ENCODE assay signal across 20 cellular contexts in the genomic region with DNA sequence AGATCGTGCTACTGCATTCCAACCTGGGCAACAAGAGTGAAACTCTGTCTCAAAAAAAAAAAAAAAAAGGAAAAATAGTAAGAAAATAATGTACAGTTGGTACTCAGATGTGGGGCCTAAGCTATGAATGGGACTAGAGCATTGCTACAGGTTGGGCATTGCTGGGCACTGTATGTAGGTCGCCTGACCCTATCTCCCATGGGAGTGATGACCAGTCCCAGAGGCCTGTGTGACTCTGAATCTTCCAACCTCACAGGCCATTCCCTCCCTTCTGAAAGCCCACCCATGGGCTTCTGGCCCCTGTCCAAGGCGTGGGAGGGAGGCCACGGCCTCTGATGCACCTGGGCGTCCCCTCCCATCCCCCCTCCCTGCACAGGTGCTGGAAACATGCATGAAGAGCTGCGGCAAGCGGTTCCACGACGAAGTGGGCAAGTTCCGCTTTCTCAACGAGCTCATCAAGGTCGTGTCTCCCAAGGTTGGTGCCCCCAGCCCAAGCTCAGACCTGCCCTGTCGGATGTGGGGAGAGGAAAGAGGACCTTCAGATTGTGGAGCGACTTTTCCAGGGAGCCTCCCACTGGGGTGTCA. TPM values are rescaled to one million over a fixed set of nuclear protein-coding genes. Genes with fewer than 3 reads are reported as not detected.
DNase-seq lines count a peak whose midpoint lies in the region; ATAC-seq and TF ChIP-seq lines count a peak whose summit lies in the region.
"Had no signal": no experiment of that assay in that cellular context is flagged by ENCODE, and none has a peak within 500 bp of the region (broad histone marks: within the 10 kb centered on the region; RNA-seq: fewer than 3 reads in every experiment).

No MANE protein-coding gene starts in this region.

- no peak overlapping the region for H3K9ac ChIP-seq in MM.1S (ENCODE audit: low read length)

- CTCF ChIA-PET in Panc1 (lab: Charles Lee) = interaction anchor here (0.5 kb wide), 1 partner anchor 113 kb away, joined by 3 read pairs; no protein-coding TSS in a partner anchor
- CTCF ChIA-PET in activated CD4-positive, alpha-beta T cell treated with anti-CD3 and anti-CD28 coated beads for 36 hours (lab: Charles Lee) = interaction anchor here (1.0 to 1.2 kb wide), 3 partner anchors 11 to 43 kb away, joined by 3 to 5 read pairs (median 5); no protein-coding TSS in a partner anchor

- no peaks in the 10 kb centered on the region for H3K4me1 ChIP-seq in Panc1 (ENCODE audit: control insufficient read depth, insufficient read depth, low read length)
- no peaks in the 10 kb centered on the region for H3K4me1 ChIP-seq in MM.1S (ENCODE audit: low read length)
- H3K4me1 ChIP-seq: BE2C, SJSA1 had no signal

- peaks cover 28% of the 10 kb centered on the region for H3K4me1 Mint-ChIP-seq in memory B cell
- H3K4me1 Mint-ChIP-seq in activated CD4-positive, alpha-beta T cell treated with anti-CD3 and anti-CD28 coated beads for 36 hours = no peaks in the 10 kb centered on the region
- H3K4me1 Mint-ChIP-seq: H9 had no signal

- H3K36me3 Mint-ChIP-seq in memory B cell = peaks cover 12% of the 10 kb centered on the region
- H3K36me3 Mint-ChIP-seq in activated CD4-positive, alpha-beta T cell treated with anti-CD3 and anti-CD28 coated beads for 36 hours (ENCODE audit: low read depth) = peaks cover 26% of the 10 kb centered on the region

- no peak overlapping the region for H3K4me2 ChIP-seq in MM.1S (ENCODE audit: low read depth, low read length)
- H3K4me2 ChIP-seq: PC-9 had no signal

- H3K79me2 ChIP-seq in MM.1S (ENCODE audit: low read length) = 0 out of 2 replicates have a peak, but pooled peaks cover under 1% of the 10 kb centered on the region

- H3K9me3 Mint-ChIP-seq in memory B cell = no peaks in the 10 kb centered on the region
- H3K9me3 Mint-ChIP-seq in activated CD4-positive, alpha-beta T cell treated with anti-CD3 and anti-CD28 coated beads for 36 hours (ENCODE audit: low read depth) = no peaks in the 10 kb centered on the region
- H3K9me3 Mint-ChIP-seq: CD4-positive, alpha-beta T cell; H9 had no signal

- ATAC-seq in Panc1 = no peak
- peak; percentile 86 for ATAC-seq in memory B cell (ENCODE audit: low read depth)
- ATAC-seq in HG03175 (IDR thresholded peaks at IDR 0.05; ENCODE audit: unreplicated experiment) = no peak
- no peak for ATAC-seq in activated CD4-positive, alpha-beta T cell treated with anti-CD3 and anti-CD28 coated beads for 36 hours
- ATAC-seq in left colon = no peak

- no peaks in the 10 kb centered on the region for H3K27me3 ChIP-seq in H7 (ENCODE audit: control insufficient read depth, insufficient read depth, low read length)
- no peaks in the 10 kb centered on the region for H3K27me3 ChIP-seq in Panc1 (ENCODE audit: control insufficient read depth, insufficient read depth, low read length)
- no peaks in the 10 kb centered on the region for H3K27me3 ChIP-seq in MM.1S (replicated peaks; ENCODE audit: insufficient read depth, low read length)
- H3K27me3 ChIP-seq: BE2C, MG63, SJSA1 had no signal

- H3K4me3 ChIP-seq in H7 (ENCODE audit: insufficient read depth, low read depth, low read length) (no peak overlapping the region), Panc1 (ENCODE audit: low read depth in 2 of 2, low read length in 2 of 2) (no peak overlapping the region), MM.1S (ENCODE audit: low read length) (no peak overlapping the region)
- H3K4me3 ChIP-seq: MG63, PC-9, SJSA1 had no signal

- H3K36me3 ChIP-seq in H7 (replicated peaks; ENCODE audit: control insufficient read depth, insufficient read depth, low read length) (peaks cover 24% of the 10 kb centered on the region), Panc1 (ENCODE audit: control insufficient read depth, insufficient read depth, low read length) (no peaks in the 10 kb centered on the region), MM.1S (replicated peaks; ENCODE audit: insufficient read depth, low read length) (no peaks in the 10 kb centered on the region)

- intact Hi-C loops in Panc1 (cut with micrococcal nuclease; ENCODE audit: unreplicated experiment) (no loop called here), left colon (cut with DNase I, micrococcal nuclease) (no loop called here)
- intact Hi-C loops in activated CD4-positive, alpha-beta T cell treated with anti-CD3 and anti-CD28 coated beads for 36 hours (cut with DNase I, micrococcal nuclease) = no loop called here

- H3K27ac ChIP-seq in Panc1 (ENCODE audit: low read length) (no peak overlapping the region), MM.1S (ENCODE audit: low read length) (no peak overlapping the region)
- H3K27ac ChIP-seq: PC-9, SJSA1 had no signal

- H3K27me3 Mint-ChIP-seq in memory B cell = no peaks in the 10 kb centered on the region
- H3K27me3 Mint-ChIP-seq in activated CD4-positive, alpha-beta T cell treated with anti-CD3 and anti-CD28 coated beads for 36 hours = no peaks in the 10 kb centered on the region
- H3K27me3 Mint-ChIP-seq: CD4-positive, alpha-beta T cell had no signal

- peak overlapping the region; percentile 87 for H3K27ac Mint-ChIP-seq in memory B cell
- H3K27ac Mint-ChIP-seq in activated CD4-positive, alpha-beta T cell treated with anti-CD3 and anti-CD28 coated beads for 36 hours = no peak overlapping the region
- H3K27ac Mint-ChIP-seq: CD4-positive, alpha-beta T cell; H9 had no signal

- H4K20me1 ChIP-seq in MM.1S (ENCODE audit: insufficient read depth, low read length) = no peaks in the 10 kb centered on the region

- no peaks in the 10 kb centered on the region for H3K9me3 ChIP-seq in Panc1 (ENCODE audit: control insufficient read depth, insufficient read depth, low read depth, low read length)
- no peaks in the 10 kb centered on the region for H3K9me3 ChIP-seq in MM.1S (replicated peaks; ENCODE audit: insufficient read depth, low read length)
- H3K9me3 ChIP-seq: BE2C, MG63, SJSA1 had no signal

- in situ Hi-C loops in Panc1 (cut with HindIII; ENCODE audit: low pct_unique_long_range_greater_than_20kb, low sequenced_read_pairs) = no loop called here

- BruUV-seq in Panc1 (replicated peaks; lab: Mats Ljungman, UMichigan) = TSS peak; percentile 75

- peak overlapping the region; percentile 67 for H3K4me3 Mint-ChIP-seq in memory B cell
- H3K4me3 Mint-ChIP-seq in activated CD4-positive, alpha-beta T cell treated with anti-CD3 and anti-CD28 coated beads for 36 hours = no peak overlapping the region
- H3K4me3 Mint-ChIP-seq: CD4-positive, alpha-beta T cell; H9 had no signal

- DNase-seq in 8988T (peak; percentile 2), H7 (peak; percentile 32), Panc1 (ENCODE audit: low read depth, low spot score) (no peak), memory B cell (ENCODE audit: low spot score in 2 of 2) (peak; percentile 55 to 68), left colon (no peak), MM.1S (no peak)
- no peak for DNase-seq in activated CD4-positive, alpha-beta T cell treated with anti-CD3 and anti-CD28 coated beads for 36 hours
- DNase-seq: BE2C; CD4-positive, alpha-beta T cell; H9; Kasumi-1; MG63; NCI-H1092 treated with DMSO at 0.1 percent for 48 hours; NCI-H2081; NCI-H2171 treated with DMSO at 0.1 percent for 48 hours; NCI-H446 treated with DMSO at 0.1 percent for 48 hours; PC-9 had no signal

- no peaks in the 10 kb centered on the region for H3F3A ChIP-seq in MM.1S (ENCODE audit: insufficient read depth, low read length)

- POLR2A ChIA-PET in Panc1 (lab: Charles Lee) = interaction anchor here (0.7 kb wide), 1 partner anchor 129 kb away, joined by 9 read pairs; no protein-coding TSS in a partner anchor
- POLR2A ChIA-PET in activated CD4-positive, alpha-beta T cell treated with anti-CD3 and anti-CD28 coated beads for 36 hours (lab: Charles Lee) = no interaction called here

- H2AFZ ChIP-seq in MM.1S (ENCODE audit: low read length) = no peak overlapping the region
- H2AFZ ChIP-seq: PC-9 had no signal

- TF ChIP-seq CTCF in Panc1 (IDR thresholded peaks at IDR 0.05) (no peak), MM.1S (IDR thresholded peaks at IDR 0.05; ENCODE audit: low read length) (no peak)

- H3K9me2 ChIP-seq in MM.1S (replicated peaks; ENCODE audit: insufficient read depth, low read length) = no peaks in the 10 kb centered on the region

RNA-seq across cellular contexts. Expression of gene GGA1, which starts 9.5 kb away (rescaled TPM):
- 67.9 and 98.6 TPM in 2 replicates for total RNA-seq in H7 (2014; rRNA removed; shearing (Covaris generic))
- total RNA-seq in Panc1 (2021; ENCODE audit: unreplicated experiment) (45.4 TPM), left colon (10 to 100 TPM; 56.9 to 73.3 TPM)
- polyA plus RNA-seq in Panc1 (2012; ENCODE audit: insufficient read length) = 42.9 TPM
- 10 to 100 TPM; 55.4 to 66.6 TPM for total RNA-seq in activated CD4-positive, alpha-beta T cell treated with anti-CD3 and anti-CD28 coated beads for 36 hours

RNA-seq across cellular contexts. Expression of gene SH3BP1, which starts 21.3 kb away (rescaled TPM):
- total RNA-seq in H7 (2014; rRNA removed; shearing (Covaris generic)) = 30.0 and 35.2 TPM in 2 replicates
- total RNA-seq in Panc1 (2021; ENCODE audit: unreplicated experiment) (6.8 TPM), left colon (100 to 1,000 TPM in 1 of 2 donors, 10 to 100 TPM in 1; 77.4 to 121 TPM)
- 6.8 TPM for polyA plus RNA-seq in Panc1 (2012; ENCODE audit: insufficient read length)
- 10 to 100 TPM; 86.5 to 98.2 TPM for total RNA-seq in activated CD4-positive, alpha-beta T cell treated with anti-CD3 and anti-CD28 coated beads for 36 hours
- total RNA-seq: A172 had no signal

RNA-seq across cellular contexts. Expression of gene LGALS2, which starts 38.3 kb away (rescaled TPM):
- total RNA-seq in H7 (2014; rRNA removed; shearing (Covaris generic)) = not detected in 2 replicates
- not detected for total RNA-seq in Panc1 (2021; ENCODE audit: unreplicated experiment)
- not detected for polyA plus RNA-seq in Panc1 (2012; ENCODE audit: insufficient read length)
- total RNA-seq in activated CD4-positive, alpha-beta T cell treated with anti-CD3 and anti-CD28 coated beads for 36 hours = not detected
- 10 to 100 TPM; 42.9 to 44.5 TPM for total RNA-seq in left colon
- total RNA-seq: A172, H9, PC-9, SJSA1 had no signal

RNA-seq across cellular contexts. Expression of gene PDXP, which starts 40.4 kb away (rescaled TPM):
- 54.1 and 60.9 TPM in 2 replicates for total RNA-seq in H7 (2014; rRNA removed; shearing (Covaris generic))
- 17.6 TPM for total RNA-seq in Panc1 (2021; ENCODE audit: unreplicated experiment)
- 14.6 TPM for polyA plus RNA-seq in Panc1 (2012; ENCODE audit: insufficient read length)
- total RNA-seq in activated CD4-positive, alpha-beta T cell treated with anti-CD3 and anti-CD28 coated beads for 36 hours = 10 to 100 TPM; 35.8 to 37.8 TPM
- total RNA-seq in left colon = 10 to 100 TPM; 37.7 to 50.7 TPM

RNA-seq across cellular contexts. Expression of gene LGALS1, which starts 57.3 kb away (rescaled TPM):
- 183 and 206 TPM in 2 replicates for total RNA-seq in H7 (2014; rRNA removed; shearing (Covaris generic))
- total RNA-seq in Panc1 (2021; ENCODE audit: unreplicated experiment) = 1,518 TPM
- polyA plus RNA-seq in Panc1 (2012; ENCODE audit: insufficient read length) = 2,763 TPM
- total RNA-seq in activated CD4-positive, alpha-beta T cell treated with anti-CD3 and anti-CD28 coated beads for 36 hours = 100 to 1,000 TPM; 522 to 663 TPM
- total RNA-seq in left colon = 100 to 1,000 TPM in 1 of 2 donors, 10 to 100 TPM in 1; 40.4 to 161 TPM

Comparison
In these comparisons a context has a peak if more than half of its experiments do, and no peak if none do; other contexts are left out.
1. DNase-seq: peak in 8988T (single experiment), H7 (single experiment) and memory B cell (2 of 2); none in Panc1 (single experiment), activated CD4-positive, alpha-beta T cell treated with anti-CD3 and anti-CD28 coated beads for 36 hours (single experiment), left colon (0 of 2) and MM.1S (single experiment).
2. RNA of gene LGALS2, which starts 38.3 kb away (total RNA-seq): 42.9 to 44.5 TPM in left colon; not detected in activated CD4-positive, alpha-beta T cell treated with anti-CD3 and anti-CD28 coated beads for 36 hours, not detected in Panc1 (single experiment) and not detected in H7; every median in the first group is over 10 times any median in the second.